ENCODE assay signal across 28 cellular contexts in the genomic region with DNA sequence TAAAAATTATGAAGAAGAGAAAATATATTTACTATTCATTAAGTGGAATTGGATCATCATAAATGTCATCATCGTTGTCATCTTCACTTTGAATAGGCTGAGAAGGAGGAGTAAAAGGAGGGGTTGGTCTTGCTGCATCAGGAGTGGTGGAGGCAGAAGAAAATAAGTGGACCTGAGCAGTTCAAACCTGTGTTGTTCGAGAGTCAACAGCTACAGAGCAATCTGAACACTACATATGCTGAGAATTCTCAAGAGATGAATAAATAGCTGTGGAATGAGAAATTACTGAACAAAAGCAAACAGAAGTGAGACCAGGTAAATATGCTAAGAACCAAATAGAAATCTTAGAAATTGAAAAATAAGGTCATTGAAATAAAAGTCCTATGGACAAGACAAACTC. TPM values are rescaled to one million over a fixed set of nuclear protein-coding genes. Genes with fewer than 3 reads are reported as not detected.
"Had no signal": no experiment of that assay in that cellular context is flagged by ENCODE, and none has a peak within 500 bp of the region (broad histone marks: within the 10 kb centered on the region; RNA-seq: fewer than 3 reads in every experiment).

No MANE protein-coding gene starts in this region.

- H3K36me3 ChIP-seq: neural progenitor cell, ovary, right lobe of liver, sigmoid colon, stomach, thoracic aorta, thyroid gland, tibial nerve, upper lobe of left lung, uterus had no signal

- H3K4me1 ChIP-seq: neural progenitor cell, parathyroid adenoma, psoas muscle, right lobe of liver, sigmoid colon, stomach, thyroid gland, tibial nerve, upper lobe of left lung, uterus had no signal

- H3K79me2 ChIP-seq: parathyroid adenoma had no signal

- ATAC-seq: natural killer cell; psoas muscle; right cardiac atrium; right lobe of liver; stimulated activated effector memory CD8-positive, alpha-beta T cell treated with anti-CD3 and anti-CD28 coated beads, Interleukin-12 subunit alpha, Interleukin-12 subunit beta, amount 100 ng/mL, for 72 hours; stimulated activated naive B cell treated with anti-CD40 and anti-IgM and Interleukin-4, amounts not matched to agents 10 μg/mL and 1 μg/mL and 100 μg/mL, for 72 hours had no signal

- H3K27ac ChIP-seq: neural progenitor cell, ovary, parathyroid adenoma, psoas muscle, right lobe of liver, sigmoid colon, stomach, thoracic aorta, thyroid gland, tibial nerve, upper lobe of left lung, uterus had no signal

- DNase-seq: natural killer cell; occipital lobe; ovary; posterior cingulate gyrus; psoas muscle; right cardiac atrium; right lobe of liver; sigmoid colon; small intestine; stimulated activated CD4-positive, alpha-beta T cell treated with anti-CD3 and anti-CD28 coated beads, Interleukin-15, amount 100 ng/mL, for 24 hours; stimulated activated CD4-positive, alpha-beta T cell treated with anti-CD3 and anti-CD28 coated beads, Interleukin-2, amount 100 ng/mL, for 24 hours; stimulated activated CD4-positive, alpha-beta T cell treated with anti-CD3 and anti-CD28 coated beads, Interleukin-2, amount 100 ng/mL, for 48 hours; stimulated activated CD4-positive, alpha-beta T cell treated with anti-CD3 and anti-CD28 coated beads, Interleukin-4, amount 100 ng/mL, for 24 hours; stimulated activated naive B cell treated with anti-CD40 and anti-IgM and Interleukin-4, amounts not matched to agents 10 μg/mL and 1 μg/mL and 100 μg/mL, for 72 hours; stimulated activated naive CD4-positive, alpha-beta T cell treated with Interleukin-2 at 50 U/mL for 16 hours; stomach; thyroid gland; trophoblast cell; upper lobe of left lung; uterus had no signal

- H3K4me3 ChIP-seq: neural progenitor cell, ovary, psoas muscle, right lobe of liver, sigmoid colon, stomach, thoracic aorta, thyroid gland, tibial nerve, upper lobe of left lung, uterus had no signal

- H3K27me3 ChIP-seq: neural progenitor cell, ovary, right lobe of liver, sigmoid colon, thyroid gland, upper lobe of left lung, uterus had no signal

- H3K4me2 ChIP-seq: neural progenitor cell had no signal

- H2AFZ ChIP-seq: neural progenitor cell, parathyroid adenoma had no signal

- H3K9me3 ChIP-seq: ovary, psoas muscle, right lobe of liver, thoracic aorta, thyroid gland, tibial nerve, upper lobe of left lung, uterus had no signal

RNA-seq across cellular contexts. Expression of gene CCK, which starts 32.3 kb away (rescaled TPM):
- total RNA-seq: osteoblast, ovary, psoas muscle, right cardiac atrium, right lobe of liver, subcutaneous adipose tissue, thoracic aorta, tibial nerve, urinary bladder, uterus had no signal
